Comparison of ENCODE assay signal across 7 cellular contexts in the genomic region with DNA sequence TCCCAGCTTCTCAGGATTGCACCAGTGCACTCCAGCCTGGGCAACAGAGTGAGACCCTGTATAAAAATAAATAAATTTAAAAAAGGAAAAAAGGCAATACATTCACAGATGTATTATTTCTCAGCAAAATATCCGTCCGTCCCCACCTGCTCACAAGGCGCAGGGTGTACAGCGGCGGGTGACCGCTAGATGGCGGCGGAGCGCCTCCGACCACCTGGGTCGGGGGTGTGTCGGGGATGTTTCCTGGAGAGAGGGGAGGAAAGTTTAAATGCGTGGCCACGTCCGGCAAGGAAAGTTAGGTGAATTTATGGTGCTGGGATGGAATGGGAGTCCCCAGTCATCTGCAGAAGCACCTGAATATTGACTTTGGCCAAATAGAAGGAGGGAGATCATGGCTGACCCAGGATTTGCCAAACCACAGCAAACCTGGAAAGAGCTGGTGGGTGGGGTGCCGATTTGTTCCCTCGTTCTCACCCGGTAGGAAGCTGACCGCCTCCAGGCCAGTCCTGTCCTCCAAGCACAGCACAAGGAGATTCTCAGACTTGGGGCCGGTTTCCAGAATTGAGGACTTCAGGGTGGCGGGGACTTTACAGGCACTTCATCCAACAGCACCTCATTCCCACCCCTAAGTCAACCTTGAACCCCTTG.
DNase-seq lines count a peak whose midpoint lies in the region; ATAC-seq and TF ChIP-seq lines count a peak whose summit lies in the region.

No MANE protein-coding gene starts in this region.

- no peak overlapping the region for H3K4me3 Mint-ChIP-seq in central memory CD8-positive, alpha-beta T cell

- H3K36me3 Mint-ChIP-seq in central memory CD8-positive, alpha-beta T cell (ENCODE audit: insufficient read depth): no peaks in the 10 kb centered on the region

- intact Hi-C loops in lower lobe of right lung (cut with DNase I): no loop called here

- DNase-seq in activated CD4-positive, CD25-positive, alpha-beta regulatory T cell treated with anti-CD3 and anti-CD28 coated beads, Interleukin-2, amount 50 U/mL, for 16 hours (ENCODE audit: low read depth, low spot score): peak; percentile 33
- peak; percentile 44 to 59 for DNase-seq in central memory CD8-positive, alpha-beta T cell (ENCODE audit: low spot score in 2 of 2)
- no peak for DNase-seq in lower lobe of right lung
- DNase-seq in stimulated activated CD8-positive, alpha-beta memory T cell treated with anti-CD3 and anti-CD28 coated beads, Interleukin-15, amount 100 ng/mL, for 48 hours (ENCODE audit: low read depth in 2 of 2): peak; percentile 50 to 52

- no peaks in the 10 kb centered on the region for H3K9me3 Mint-ChIP-seq in central memory CD8-positive, alpha-beta T cell

- H3K9me3 ChIP-seq in lower lobe of right lung: no peaks in the 10 kb centered on the region

- H3K4me1 Mint-ChIP-seq in central memory CD8-positive, alpha-beta T cell: peaks cover 18% of the 10 kb centered on the region

- peak; percentile 97 for TF ChIP-seq CTCF in GM12872 (IDR thresholded peaks at IDR 0.05; ENCODE audit: insufficient read depth, low read depth, low read length)
- peak; percentile 99 for TF ChIP-seq CTCF in LNCAP (IDR thresholded peaks at IDR 0.05)
- TF ChIP-seq CTCF in lower lobe of right lung (IDR thresholded peaks at IDR 0.05): peak; percentile 97

- no peak overlapping the region for H3K27ac ChIP-seq in lower lobe of right lung

- no peak overlapping the region for H3K4me3 ChIP-seq in lower lobe of right lung

- no peak overlapping the region for H3K27ac Mint-ChIP-seq in central memory CD8-positive, alpha-beta T cell (ENCODE audit: low read depth)

- H3K27me3 ChIP-seq in lower lobe of right lung (ENCODE audit: low read depth): peaks cover 8% of the 10 kb centered on the region

- peaks cover 42% of the 10 kb centered on the region for H3K27me3 Mint-ChIP-seq in central memory CD8-positive, alpha-beta T cell

- H3K4me1 ChIP-seq in lower lobe of right lung: peaks cover 14% of the 10 kb centered on the region

- H3K36me3 ChIP-seq in lower lobe of right lung: no peaks in the 10 kb centered on the region

- peak; percentile 48 for ATAC-seq in central memory CD8-positive, alpha-beta T cell (replicated peaks; ENCODE audit: extremely low read depth, poor library complexity, severe bottlenecking)
- ATAC-seq in lower lobe of right lung (peak; percentile 56 to 72), GM21723 (IDR thresholded peaks at IDR 0.05; ENCODE audit: unreplicated experiment) (no peak)
